ENCODE assay signal across 8 cellular contexts in the genomic region with DNA sequence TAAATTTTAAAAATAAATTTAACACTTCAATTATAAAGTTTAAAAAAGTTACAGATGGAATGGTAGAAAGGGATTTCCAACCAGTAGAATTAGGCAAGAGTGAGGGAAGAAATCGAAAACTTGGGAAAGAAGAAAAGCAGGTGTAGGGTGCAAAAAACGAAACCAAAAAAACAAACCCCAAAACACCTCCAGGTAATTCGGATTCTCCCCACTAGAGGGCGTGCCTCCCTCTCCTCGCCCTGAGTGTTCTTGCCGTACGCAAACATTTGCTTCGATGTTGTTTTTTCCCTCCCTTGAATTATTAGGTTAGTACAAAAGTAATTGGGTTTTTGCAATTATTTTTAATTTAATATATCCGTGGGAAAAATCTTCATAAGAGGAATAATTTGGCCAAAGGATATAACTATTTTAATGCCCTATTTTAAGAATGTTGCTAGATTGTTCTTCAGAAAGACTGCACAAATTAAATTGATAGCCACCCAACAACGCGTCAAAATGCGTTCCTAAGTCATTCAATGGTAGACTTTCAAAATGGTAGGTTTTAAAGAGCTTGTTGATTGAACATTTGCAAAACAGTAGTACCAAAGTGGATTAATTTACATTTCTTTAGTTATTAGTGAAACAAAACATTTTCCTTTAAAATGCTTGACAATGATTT.
DNase-seq lines count a peak whose midpoint lies in the region; ATAC-seq and TF ChIP-seq lines count a peak whose summit lies in the region.

No MANE protein-coding gene starts in this region.

- no peak for ATAC-seq in GM21619 (IDR thresholded peaks at IDR 0.05; ENCODE audit: unreplicated experiment)

- peak; percentile 82 to 100 (median 94) for TF ChIP-seq CTCF in dorsolateral prefrontal cortex (IDR thresholded peaks at IDR 0.05 in 54 of 56, conservative IDR thresholded peaks at IDR 0.05 in 2 of 56; ENCODE audit: low read depth in 1 of 56, partially characterized antibody in 56 of 56)

- H3K27me3 ChIP-seq in dorsolateral prefrontal cortex, result no peaks in the 10 kb centered on the region

- peak overlapping the region; percentile 1 to 97 (median 85) for H3K27ac ChIP-seq in dorsolateral prefrontal cortex

- peak; percentile 60 for DNase-seq in NK-92 treated with Interleukin-12 subunit alpha and Interleukin-12 subunit beta, amount 100 ng/mL, for 24 hours (lab: John Stamatoyannopoulos, UW)
- DNase-seq in NK-92 (lab: John Stamatoyannopoulos, UW; ENCODE audit: unreplicated experiment) (no peak), NCI-H2196 treated with DMSO at 0.1 percent for 48 hours (lab: John Stamatoyannopoulos, UW; ENCODE audit: unreplicated experiment) (peak; percentile 7), dorsolateral prefrontal cortex (peak in 9 of 10 donors; percentile 55 to 81 (median 69)), medulla oblongata (ENCODE audit: extremely low spot score) (peak; percentile 90)
- peak; percentile 82 for DNase-seq in activated CD4-positive, alpha-beta T cell treated with anti-CD3 and anti-CD28 coated beads, Interleukin-2, amount 50 U/mL, for 1 hour
- peak; percentile 72 for DNase-seq in stimulated activated CD8-positive, alpha-beta memory T cell treated with anti-CD3 and anti-CD28 coated beads, Interleukin-12 subunit alpha, Interleukin-12 subunit beta, amount 100 ng/mL, for 1 hour (ENCODE audit: low read depth)

- peak overlapping the region; percentile 34 to 77 (median 61) for H3K4me3 ChIP-seq in dorsolateral prefrontal cortex

- intact Hi-C loops in dorsolateral prefrontal cortex (cut with DNase I), result loop anchor here (1.0 to 10.0 kb wide), 8 partner anchors 54 to 257 kb away; a partner anchor contains a TSS
